Comparison of ENCODE assay signal across 1 cellular context in the genomic region with DNA sequence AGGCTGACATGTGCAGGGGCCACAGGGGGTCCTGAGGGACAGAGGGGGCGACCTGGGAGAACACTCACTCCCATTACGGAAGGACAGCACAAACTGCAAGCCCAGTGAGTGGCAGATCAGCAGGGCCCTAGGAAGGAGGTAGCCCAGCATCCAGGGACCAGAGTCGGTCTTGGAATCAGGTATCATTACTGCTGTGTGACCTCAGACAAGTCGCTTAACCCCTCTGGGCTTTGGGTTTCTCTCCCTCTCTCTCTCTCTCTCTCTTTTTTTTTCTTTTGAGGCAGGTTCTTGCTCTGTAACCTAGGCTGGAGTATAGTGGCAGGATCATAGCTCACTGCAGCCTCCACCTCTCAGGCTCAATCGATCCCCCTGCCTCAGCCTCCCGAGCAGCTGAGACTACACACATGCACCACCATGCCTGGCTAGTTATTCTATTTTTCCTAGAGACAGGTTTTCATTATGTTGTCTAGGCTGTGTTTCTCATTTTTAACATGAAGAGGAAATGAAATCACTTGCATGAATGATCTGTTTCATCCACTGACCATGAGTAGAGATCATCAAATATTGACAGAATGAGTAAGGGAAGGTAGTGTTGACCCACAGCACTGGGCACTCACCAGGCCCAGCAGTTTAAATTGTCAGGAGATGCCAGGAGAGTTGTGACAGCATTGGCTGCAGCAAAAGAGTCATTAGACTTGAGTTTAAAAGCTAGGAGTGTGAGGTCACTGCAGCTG.
TF ChIP-seq lines count a peak whose summit lies in the region.

No MANE protein-coding gene starts in this region.

TF ChIP-seq in K562, 482 proteins besides CTCF, POLR2A, EP300 and RAD21:
- no peak for TF ChIP-seq ADNP (tag; IDR thresholded peaks at IDR 0.05)
- peak; percentile 22 for TF ChIP-seq RBM25 (IDR thresholded peaks at IDR 0.05; ENCODE audit: low read depth, low read length, severe bottlenecking)
